Comparison of ENCODE assay signal across 13 cellular contexts in genomic region chr17:20091161-20092029, GRCh38.
DNase-seq lines count a peak whose midpoint lies in the region; TF ChIP-seq lines count a peak whose summit lies in the region.
"Had no signal": no experiment of that assay in that cellular context is flagged by ENCODE, and none has a peak within 500 bp of the region (broad histone marks: within the 10 kb centered on the region; RNA-seq: fewer than 3 reads in every experiment).

No MANE protein-coding gene starts in this region.

- DNase-seq in Peyer's patch = no peak
- no peak for DNase-seq in esophagus squamous epithelium (lab: John Stamatoyannopoulos, UW)
- no peak for DNase-seq in nephron progenitor cell
- peak; percentile 55 for DNase-seq in testis
- no peak for DNase-seq in activated CD8-positive, alpha-beta memory T cell treated with anti-CD3 and anti-CD28 coated beads, Interleukin-2, amount 50 U/mL, for 48 hours
- no peak for DNase-seq in stimulated activated CD4-positive, alpha-beta T cell treated with anti-CD3 and anti-CD28 coated beads, Interleukin-15, amount 100 ng/mL, for 24 hours
- no peak for DNase-seq in H4 (ENCODE audit: low spot score)
- DNase-seq in KG1 (lab: John Stamatoyannopoulos, UW) = no peak
- DNase-seq: activated CD8-positive, alpha-beta T cell treated with anti-CD3 and anti-CD28 coated beads for 36 hours; activated naive CD8-positive, alpha-beta T cell treated with anti-CD3 and anti-CD28 coated beads for 36 hours; NCI-H1417; stimulated activated CD8-positive, alpha-beta memory T cell treated with anti-CD3 and anti-CD28 coated beads, Interleukin-4, amount 100 ng/mL, for 48 hours; T-helper 1 cell had no signal

- H3K4me3 ChIP-seq in Peyer's patch (no peak overlapping the region), esophagus squamous epithelium (no peak overlapping the region), testis (no peak overlapping the region)

- H3K27ac ChIP-seq in Peyer's patch (peak overlapping the region in 3 of 4 donors; percentile 26 to 71 (median 60)), esophagus squamous epithelium (peak overlapping the region; percentile 26 to 82 (median 68)), testis (peak overlapping the region; percentile 83 to 87)

- intact Hi-C loops in esophagus squamous epithelium (cut with DNase I) (no loop called here), testis (cut with DNase I; ENCODE audit: low total_unique reads) (no loop called here)

- H3K36me3 Mint-ChIP-seq in nephron progenitor cell (ENCODE audit: low read depth) = no peaks in the 10 kb centered on the region
- H3K36me3 Mint-ChIP-seq: activated naive CD8-positive, alpha-beta T cell treated with anti-CD3 and anti-CD28 coated beads for 36 hours had no signal

- H3K4me1 Mint-ChIP-seq in nephron progenitor cell = peaks cover 40% of the 10 kb centered on the region
- H3K4me1 Mint-ChIP-seq: activated naive CD8-positive, alpha-beta T cell treated with anti-CD3 and anti-CD28 coated beads for 36 hours had no signal

- 79 to 83% methylated on average over 16 to 19 of the region's 19 CpGs for WGBS in esophagus squamous epithelium, 2 donors
- 46 to 61% methylated on average over 19 of the region's 19 CpGs for WGBS in testis, 2 donors

- H3K27ac Mint-ChIP-seq in nephron progenitor cell = peak overlapping the region; percentile 50
- H3K27ac Mint-ChIP-seq: activated CD8-positive, alpha-beta T cell treated with anti-CD3 and anti-CD28 coated beads for 36 hours; activated naive CD8-positive, alpha-beta T cell treated with anti-CD3 and anti-CD28 coated beads for 36 hours had no signal

- H3K27me3 Mint-ChIP-seq in nephron progenitor cell (ENCODE audit: low read depth, poor library complexity) = peaks cover 25% of the 10 kb centered on the region
- H3K27me3 Mint-ChIP-seq: activated naive CD8-positive, alpha-beta T cell treated with anti-CD3 and anti-CD28 coated beads for 36 hours had no signal

- H3K9me3 ChIP-seq in Peyer's patch (no peaks in the 10 kb centered on the region), esophagus squamous epithelium (no peaks in the 10 kb centered on the region), testis (no peaks in the 10 kb centered on the region)

- no peaks in the 10 kb centered on the region for H3K36me3 ChIP-seq in Peyer's patch
- no peaks in the 10 kb centered on the region for H3K36me3 ChIP-seq in esophagus squamous epithelium
- no peaks in the 10 kb centered on the region for H3K36me3 ChIP-seq in testis (ENCODE audit: low read depth, missing control alignments)

- TF ChIP-seq CTCF in Peyer's patch (IDR thresholded peaks at IDR 0.05) (no peak), esophagus squamous epithelium (IDR thresholded peaks at IDR 0.05) (no peak), nephron progenitor cell (IDR thresholded peaks at IDR 0.05) (no peak), testis (IDR thresholded peaks at IDR 0.05) (no peak)

- H3K27me3 ChIP-seq in Peyer's patch = no peaks in the 10 kb centered on the region
- no peaks in the 10 kb centered on the region for H3K27me3 ChIP-seq in esophagus squamous epithelium
- no peaks in the 10 kb centered on the region for H3K27me3 ChIP-seq in testis

- H3K4me3 Mint-ChIP-seq in nephron progenitor cell = no peak overlapping the region
- H3K4me3 Mint-ChIP-seq: activated CD8-positive, alpha-beta T cell treated with anti-CD3 and anti-CD28 coated beads for 36 hours; activated naive CD8-positive, alpha-beta T cell treated with anti-CD3 and anti-CD28 coated beads for 36 hours had no signal

- H3K4me1 ChIP-seq in Peyer's patch (no peaks in the 10 kb centered on the region), esophagus squamous epithelium (peaks cover 0 to 63% (median 26%) of the 10 kb centered on the region in 3 donors), testis (peaks cover 30% of the 10 kb centered on the region)

- TF ChIP-seq POLR2A in Peyer's patch (IDR thresholded peaks at IDR 0.05) (no peak), esophagus squamous epithelium (IDR thresholded peaks at IDR 0.05) (no peak), testis (IDR thresholded peaks at IDR 0.05) (no peak)

- no peaks in the 10 kb centered on the region for H3K9me3 Mint-ChIP-seq in nephron progenitor cell
- H3K9me3 Mint-ChIP-seq: activated CD8-positive, alpha-beta T cell treated with anti-CD3 and anti-CD28 coated beads for 36 hours; activated naive CD8-positive, alpha-beta T cell treated with anti-CD3 and anti-CD28 coated beads for 36 hours had no signal
